8 cellular contexts compared by ENCODE assay signal in the genomic region with DNA sequence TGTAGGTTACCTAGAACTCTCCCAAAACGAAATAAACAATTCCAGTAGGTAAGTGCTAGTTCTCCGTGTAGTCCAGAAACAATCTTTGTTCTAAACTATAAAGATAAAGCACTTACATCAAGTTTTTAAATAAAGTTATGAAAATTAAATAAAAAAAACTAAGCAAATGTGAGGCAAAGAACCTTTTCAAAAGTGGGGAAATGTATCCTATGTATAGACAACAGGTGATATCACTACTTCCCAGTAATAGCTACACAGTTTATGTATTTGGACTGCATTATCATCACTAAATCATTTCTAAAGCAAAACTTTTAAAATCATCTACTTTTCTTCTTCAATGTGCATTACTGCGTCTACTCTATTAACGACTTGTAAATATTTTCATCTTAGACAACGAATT. TPM values are rescaled to one million over a fixed set of nuclear protein-coding genes. Genes with fewer than 3 reads are reported as not detected.
DNase-seq lines count a peak whose midpoint lies in the region; ATAC-seq and TF ChIP-seq lines count a peak whose summit lies in the region.

No MANE protein-coding gene starts in this region.

- H2AFZ ChIP-seq in Loucy (ENCODE audit: low read length) = no peak overlapping the region
- H2AFZ ChIP-seq in neural cell (ENCODE audit: low read depth, low read length) = no peak overlapping the region

- no peak for TF ChIP-seq RAD21 in neural cell (conservative IDR thresholded peaks at IDR 0.05)

- H3K27me3 ChIP-seq in Loucy (ENCODE audit: insufficient read depth, low read length, poor library complexity, severe bottlenecking) (peaks cover 13% of the 10 kb centered on the region), duodenal mucosa (ENCODE audit: control insufficient read depth in 1 of 2, insufficient read depth in 2 of 2, low read length in 2 of 2) (no peaks in the 10 kb centered on the region), neural cell (ENCODE audit: insufficient read depth, low read depth, low read length) (no peaks in the 10 kb centered on the region)

- H3K4me1 Mint-ChIP-seq in CD14-positive monocyte = peaks cover 35% of the 10 kb centered on the region

- H3K79me2 ChIP-seq in Loucy (ENCODE audit: insufficient read depth, low read length) (peaks cover 69% of the 10 kb centered on the region), neural cell (replicated peaks; ENCODE audit: insufficient read depth, low read length) (peaks cover 64% of the 10 kb centered on the region)

- H3K36me3 ChIP-seq in Loucy (ENCODE audit: insufficient read depth, low read length) (no peaks in the 10 kb centered on the region), duodenal mucosa (ENCODE audit: control insufficient read depth in 1 of 2, insufficient read depth in 2 of 2, low read length in 2 of 2) (no peaks in the 10 kb centered on the region), neural cell (ENCODE audit: insufficient read depth, low read length) (no peaks in the 10 kb centered on the region)

- H3K27ac ChIP-seq in duodenal mucosa (ENCODE audit: low read depth, low read length) (no peak overlapping the region), neural cell (ENCODE audit: low read length) (no peak overlapping the region)

- peak overlapping the region; percentile 97 for H3K4me2 ChIP-seq in Loucy (ENCODE audit: low read depth, low read length, poor library complexity, severe bottlenecking)
- peak overlapping the region; percentile 83 for H3K4me2 ChIP-seq in neural cell (ENCODE audit: low read length)

- H3K9me2 ChIP-seq in Loucy (replicated peaks; ENCODE audit: low read depth, low read length) (no peaks in the 10 kb centered on the region), neural cell (ENCODE audit: insufficient read depth, low read length) (no peaks in the 10 kb centered on the region)

- H4K20me1 ChIP-seq in Loucy (ENCODE audit: insufficient read depth, low read length, poor library complexity, severe bottlenecking) (peaks cover 64% of the 10 kb centered on the region), neural cell (ENCODE audit: insufficient read depth) (peaks cover 13% of the 10 kb centered on the region)

- H3F3A ChIP-seq in Loucy (ENCODE audit: low read depth) (no peaks in the 10 kb centered on the region), neural cell (ENCODE audit: insufficient read depth, low read length, poor library complexity, severe bottlenecking) (peaks cover 7% of the 10 kb centered on the region)

- H3K36me3 Mint-ChIP-seq in CD14-positive monocyte = peaks cover 0 to 2% of the 10 kb centered on the region in 2 donors

- H3K4me3 Mint-ChIP-seq in CD14-positive monocyte = peak overlapping the region; percentile 92 to 98

- no peak for TF ChIP-seq EP300 in neural cell (conservative IDR thresholded peaks at IDR 0.05; ENCODE audit: poor library complexity, severe bottlenecking)

- peaks cover 1 to 4% (median 3%) of the 10 kb centered on the region in 3 donors for H3K27me3 Mint-ChIP-seq in CD14-positive monocyte (ENCODE audit: low read depth in 3 of 3)

- H3K4me1 ChIP-seq in Loucy (ENCODE audit: insufficient read depth, low read length, poor library complexity, severe bottlenecking) (peaks cover 41% of the 10 kb centered on the region), duodenal mucosa (ENCODE audit: control insufficient read depth in 1 of 2, insufficient read depth in 2 of 2, low read length in 2 of 2) (peaks cover 17 to 25% of the 10 kb centered on the region in 2 donors)

- no peak for DNase-seq in CD14-positive monocyte (ENCODE audit: low spot score)
- no peak for DNase-seq in GM19238 (ENCODE audit: insufficient read length, low spot score)
- DNase-seq in HPDE6-E6E7 (ENCODE audit: extremely low spot score) = no peak

- no peak for TF ChIP-seq CTCF in CD14-positive monocyte (IDR thresholded peaks at IDR 0.05)
- TF ChIP-seq CTCF in Loucy (conservative IDR thresholded peaks at IDR 0.05; ENCODE audit: low read length) = no peak
- no peak for TF ChIP-seq CTCF in neural cell (IDR thresholded peaks at IDR 0.05; ENCODE audit: poor library complexity, severe bottlenecking)

- ATAC-seq in GM21515 (IDR thresholded peaks at IDR 0.05; ENCODE audit: unreplicated experiment) (no peak), HG03571 (IDR thresholded peaks at IDR 0.05; ENCODE audit: unreplicated experiment) (no peak)

- peaks cover 0 to 2% (median 0%) of the 10 kb centered on the region in 7 donors for H3K9me3 Mint-ChIP-seq in CD14-positive monocyte

- H3K4me3 ChIP-seq in Loucy (ENCODE audit: low read length, poor library complexity, severe bottlenecking) = peak overlapping the region; percentile 94
- peak overlapping the region; percentile 83 to 94 for H3K4me3 ChIP-seq in duodenal mucosa (ENCODE audit: low read depth in 1 of 2, low read length in 2 of 2)
- peak overlapping the region; percentile 85 for H3K4me3 ChIP-seq in neural cell (ENCODE audit: low read length)

- intact Hi-C loops in CD14-positive monocyte (cut with micrococcal nuclease) = no loop called here

- H3K9me3 ChIP-seq in Loucy (ENCODE audit: insufficient read depth, low read depth, low read length) (no peaks in the 10 kb centered on the region), duodenal mucosa (ENCODE audit: control insufficient read depth in 1 of 2, low read length in 2 of 2) (no peaks in the 10 kb centered on the region), neural cell (ENCODE audit: low read length) (no peaks in the 10 kb centered on the region)

- peak overlapping the region in 4 of 7 donors; percentile 99 to 100 (median 100) for H3K27ac Mint-ChIP-seq in CD14-positive monocyte

- H3K9ac ChIP-seq in Loucy (ENCODE audit: low read depth, low read length, poor library complexity, severe bottlenecking) (peak overlapping the region; percentile 94), duodenal mucosa (ENCODE audit: low read depth in 1 of 2, low read length in 2 of 2) (peak overlapping the region; percentile 97 to 98), neural cell (ENCODE audit: low read length) (peak overlapping the region; percentile 99)

TF ChIP-seq in neural cell, 6 proteins besides CTCF, POLR2A, EP300 and RAD21:
- no peak for TF ChIP-seq POLR2AphosphoS5 (IDR thresholded peaks at IDR 0.05)
- no peak for TF ChIP-seq MXI1 (conservative IDR thresholded peaks at IDR 0.05; ENCODE audit: poor library complexity, severe bottlenecking)
TF ChIP-seq in neural cell: peak in this region for 0.

RNA-seq across cellular contexts. Expression of a gene that starts 2.0 kb away (rescaled TPM):
- polyA plus RNA-seq in CD14-positive monocyte = 10 to 100 TPM; 11.0 to 11.5 TPM
- polyA plus RNA-seq in neural cell = 131 and 139 TPM in 2 replicates
- polyA minus RNA-seq in neural cell = 126 and 153 TPM in 2 replicates

Comparison
In these comparisons a context has a peak if more than half of its experiments do, and no peak if none do; other contexts are left out.
1. RNA of a gene that starts 2.0 kb away (polyA plus RNA-seq): 131 to 139 TPM in neural cell; 11.0 to 11.5 TPM in CD14-positive monocyte; every median in the first group is over 10 times any median in the second.
2. Peak in every context shown above with its lines, with median percentiles within 50 percentile points of each other: H3K4me3 ChIP-seq and H3K9ac ChIP-seq.